Comparison of ENCODE assay signal across 14 cellular contexts in genomic region chr15:90545095-90545494, GRCh38. TPM values are rescaled to one million over a fixed set of nuclear protein-coding genes. Genes with fewer than 3 reads are reported as not detected.
DNase-seq lines count a peak whose midpoint lies in the region; ATAC-seq and TF ChIP-seq lines count a peak whose summit lies in the region.
"Had no signal": no experiment of that assay in that cellular context is flagged by ENCODE, and none has a peak within 500 bp of the region (broad histone marks: within the 10 kb centered on the region; RNA-seq: fewer than 3 reads in every experiment).

No MANE protein-coding gene starts in this region.

- DNase-seq in SK-N-SH (no peak), OCI-M1 (lab: John Stamatoyannopoulos, UW) (peak; percentile 33), chondrocyte (ENCODE audit: low spot score) (no peak), WERI-Rb-1 (no peak)
- DNase-seq in CD8-positive, alpha-beta memory T cell = no peak
- DNase-seq: activated CD8-positive, alpha-beta memory T cell treated with anti-CD3 and anti-CD28 coated beads for 24 hours; GOT3; NCI-H2107; occipital lobe; stimulated activated naive CD4-positive, alpha-beta T cell treated with Interleukin-2 at 50 U/mL for 16 hours; T-helper 9 cell had no signal

- H4K20me1 ChIP-seq in SK-N-SH (ENCODE audit: insufficient read depth) (no peaks in the 10 kb centered on the region), DOHH2 (ENCODE audit: control insufficient read depth, insufficient read depth, low read depth, low read length) (peaks cover 2% of the 10 kb centered on the region; the same call in 1 of the 2 replicates)

- no peak for TF ChIP-seq EP300 in SK-N-SH (IDR thresholded peaks at IDR 0.05; ENCODE audit: borderline replicate concordance in 1 of 2, low read depth in 1 of 2, low read length in 1 of 2)

- H3K36me3 ChIP-seq in SK-N-SH (replicated peaks in 1 of 2; ENCODE audit: control insufficient read depth in 1 of 2, insufficient read depth in 2 of 2, low read length in 1 of 2) (peaks cover 6 to 32% of the 10 kb centered on the region in 2 experiments), DOHH2 (ENCODE audit: control insufficient read depth, low read length) (peaks cover 7% of the 10 kb centered on the region), WERI-Rb-1 (no peaks in the 10 kb centered on the region)
- H3K36me3 ChIP-seq in CD8-positive, alpha-beta memory T cell (ENCODE audit: insufficient read depth, low read length) = no peaks in the 10 kb centered on the region

- CTCF ChIA-PET in SK-N-SH (lab: Yijun Ruan, JAX) = no interaction called here
- CTCF ChIA-PET in CD8-positive, alpha-beta memory T cell (lab: Charles Lee) = no interaction called here

- ATAC-seq in SK-N-SH treated with all-trans-retinoic acid at 6 μM for 48 hours (no peak), GM18511 (IDR thresholded peaks at IDR 0.05; ENCODE audit: unreplicated experiment) (no peak)

- H3K9me3 ChIP-seq in SK-N-SH = no peaks in the 10 kb centered on the region
- H3K9me3 ChIP-seq in DOHH2 (ENCODE audit: control insufficient read depth, insufficient read depth, low read length) = no peaks in the 10 kb centered on the region
- no peaks in the 10 kb centered on the region for H3K9me3 ChIP-seq in CD8-positive, alpha-beta memory T cell (ENCODE audit: low read length)
- no peaks in the 10 kb centered on the region for H3K9me3 ChIP-seq in WERI-Rb-1 (ENCODE audit: severe bottlenecking)

- H3K79me2 ChIP-seq in SK-N-SH (ENCODE audit: insufficient read depth) (peaks cover 74% of the 10 kb centered on the region), DOHH2 (ENCODE audit: control insufficient read depth, low read length) (no peaks in the 10 kb centered on the region)

- peaks cover 2% of the 10 kb centered on the region for H3K36me3 Mint-ChIP-seq in chondrocyte (ENCODE audit: low read depth)
- peaks cover 0 to 53% (median 2%) of the 10 kb centered on the region in 3 donors for H3K36me3 Mint-ChIP-seq in CD8-positive, alpha-beta memory T cell

- H3K27ac ChIP-seq in SK-N-SH (ENCODE audit: low read depth in 2 of 2, low read length in 1 of 2) (no peak overlapping the region), DOHH2 (ENCODE audit: low read depth, low read length) (no peak overlapping the region), WERI-Rb-1 (no peak overlapping the region)
- H3K27ac ChIP-seq in CD8-positive, alpha-beta memory T cell (ENCODE audit: low read depth, low read length) = no peak overlapping the region

- no peaks in the 10 kb centered on the region for H3K27me3 ChIP-seq in SK-N-SH (ENCODE audit: insufficient read depth)
- H3K27me3 ChIP-seq in DOHH2 (ENCODE audit: control insufficient read depth, low read length) = no peaks in the 10 kb centered on the region
- no peaks in the 10 kb centered on the region for H3K27me3 ChIP-seq in CD8-positive, alpha-beta memory T cell (ENCODE audit: insufficient read depth, low read length, poor library complexity, severe bottlenecking)
- H3K27me3 ChIP-seq in WERI-Rb-1 (ENCODE audit: insufficient read depth, low read depth, severe bottlenecking) = no peaks in the 10 kb centered on the region

- H2AFZ ChIP-seq in SK-N-SH (ENCODE audit: low read depth) = no peak overlapping the region

- H3K9me2 ChIP-seq in SK-N-SH (no peaks in the 10 kb centered on the region), DOHH2 (replicated peaks; ENCODE audit: control insufficient read depth, low read length) (no peaks in the 10 kb centered on the region)

- no peak overlapping the region for H3K4me3 Mint-ChIP-seq in chondrocyte (ENCODE audit: unreplicated experiment)
- no peak overlapping the region for H3K4me3 Mint-ChIP-seq in CD8-positive, alpha-beta memory T cell

- H3K4me1 ChIP-seq in SK-N-SH (ENCODE audit: control insufficient read depth in 1 of 2, insufficient read depth in 2 of 2, low read depth in 1 of 2, low read length in 1 of 2) (peaks cover 0 to 7% of the 10 kb centered on the region in 2 experiments; a peak in 2 of 4 replicates), DOHH2 (ENCODE audit: control insufficient read depth, low read length) (peaks cover 3% of the 10 kb centered on the region)
- H3K4me1 ChIP-seq in CD8-positive, alpha-beta memory T cell (ENCODE audit: insufficient read depth, low read length) = peaks cover 49% of the 10 kb centered on the region

- TF ChIP-seq CTCF in SK-N-SH (IDR thresholded peaks at IDR 0.05) (peak; percentile 26; the same call in 1 of the 2 replicates), DOHH2 (IDR thresholded peaks at IDR 0.05; ENCODE audit: low read depth, low read length, poor library complexity, severe bottlenecking) (peak; percentile 27), chondrocyte (IDR thresholded peaks at IDR 0.05) (peak; percentile 30), WERI-Rb-1 (IDR thresholded peaks at IDR 0.05; ENCODE audit: low read depth, low read length) (no peak)

- H3K4me2 ChIP-seq in SK-N-SH (no peak overlapping the region), DOHH2 (ENCODE audit: low read length) (no peak overlapping the region)

- H3K4me3 ChIP-seq in SK-N-SH (ENCODE audit: low read depth in 2 of 2, low read length in 1 of 2) (no peak overlapping the region), DOHH2 (ENCODE audit: low read length) (no peak overlapping the region), WERI-Rb-1 (ENCODE audit: low read depth, low read length) (no peak overlapping the region)
- H3K4me3 ChIP-seq in CD8-positive, alpha-beta memory T cell (ENCODE audit: low read length) = no peak overlapping the region

- H3K4me1 Mint-ChIP-seq in chondrocyte (ENCODE audit: low read depth) = no peaks in the 10 kb centered on the region
- peaks cover 29 to 68% (median 60%) of the 10 kb centered on the region in 3 donors for H3K4me1 Mint-ChIP-seq in CD8-positive, alpha-beta memory T cell

- no peaks in the 10 kb centered on the region for H3K27me3 Mint-ChIP-seq in chondrocyte (ENCODE audit: low read depth)
- no peaks in the 10 kb centered on the region for H3K27me3 Mint-ChIP-seq in CD8-positive, alpha-beta memory T cell

- WGBS in SK-N-SH (ENCODE audit: low lambda C conversion rate) = 96% methylated on average over 7 of the region's 7 CpGs

- H3F3A ChIP-seq in SK-N-SH (replicated peaks; ENCODE audit: insufficient read depth) (peaks cover 11% of the 10 kb centered on the region), DOHH2 (ENCODE audit: control insufficient read depth, insufficient read depth) (peaks cover 11% of the 10 kb centered on the region)

- no peak overlapping the region for H3K9ac ChIP-seq in SK-N-SH

- no peak overlapping the region for H3K27ac Mint-ChIP-seq in chondrocyte (ENCODE audit: unreplicated experiment)
- peak overlapping the region in 4 of 8 donors; percentile 5 to 57 (median 48) for H3K27ac Mint-ChIP-seq in CD8-positive, alpha-beta memory T cell

- H3K9me3 Mint-ChIP-seq in chondrocyte (ENCODE audit: low read depth) = no peaks in the 10 kb centered on the region
- H3K9me3 Mint-ChIP-seq in CD8-positive, alpha-beta memory T cell = no peaks in the 10 kb centered on the region

- POLR2A ChIA-PET in SK-N-SH (lab: Yijun Ruan, JAX) = no interaction called here
- POLR2A ChIA-PET in CD8-positive, alpha-beta memory T cell (lab: Charles Lee) = no interaction called here

- no peak for TF ChIP-seq RAD21 in SK-N-SH (IDR thresholded peaks at IDR 0.05; ENCODE audit: low read length)

TF ChIP-seq in SK-N-SH, 30 proteins besides CTCF, POLR2A, EP300 and RAD21 (continues in another document):
- TF ChIP-seq POLR2AphosphoS5 (IDR thresholded peaks at IDR 0.05; ENCODE audit: low read depth, low read length) (no peak), GATA2 (CRISPR knock-in tag; IDR thresholded peaks at IDR 0.05) (no peak), MEF2A (IDR thresholded peaks at IDR 0.05; ENCODE audit: borderline replicate concordance, low read depth) (no peak)

TF ChIP-seq in SK-N-SH treated with all-trans-retinoic acid at 6 μM for 48 hours, 23 proteins besides CTCF, POLR2A, EP300 and RAD21 (continues in another document):
- TF ChIP-seq SNAI2 (CRISPR knock-in tag; IDR thresholded peaks at IDR 0.05) = no peak
- no peak for TF ChIP-seq BACH2 (CRISPR knock-in tag; IDR thresholded peaks at IDR 0.05; ENCODE audit: borderline replicate concordance)
- no peak for TF ChIP-seq POU6F1 (CRISPR knock-in tag; IDR thresholded peaks at IDR 0.05; ENCODE audit: borderline replicate concordance, low read depth)
- TF ChIP-seq ZNF8 (CRISPR knock-in tag; IDR thresholded peaks at IDR 0.05) = no peak
- no peak for TF ChIP-seq CREB5 (CRISPR knock-in tag; IDR thresholded peaks at IDR 0.05; ENCODE audit: low read depth)
- TF ChIP-seq ISL1 (CRISPR knock-in tag; IDR thresholded peaks at IDR 0.05) = no peak

RNA-seq across cellular contexts. Expression of gene CRTC3, which starts 15.4 kb away (rescaled TPM):
- 16.7 TPM in 2 replicates for polyA plus RNA-seq in SK-N-SH (2012; rRNA removed)
- 9.5 and 12.3 TPM in 2 replicates for polyA plus RNA-seq in SK-N-SH (2012; cell fraction: cytosol; rRNA removed)
- polyA plus RNA-seq in SK-N-SH (2012; cell fraction: nucleus; rRNA removed) = 31.4 and 40.2 TPM in 2 replicates
- total RNA-seq in chondrocyte = 33.8 to 39.7 TPM (median 37.7 TPM) in 3 replicates
- 10 to 100 TPM; 25.5 to 26.7 TPM for total RNA-seq in CD8-positive, alpha-beta memory T cell
- polyA plus RNA-seq in CD8-positive, alpha-beta memory T cell = 34.2 TPM
